In genomic region chr2:219642064-219642444, GRCh38 we compare ENCODE assay signal across 12 cellular contexts. TPM values are rescaled to one million over a fixed set of nuclear protein-coding genes. Genes with fewer than 3 reads are reported as not detected.
DNase-seq lines count a peak whose midpoint lies in the region; ATAC-seq, FAIRE-seq and TF ChIP-seq lines count a peak whose summit lies in the region.
"Had no signal": no experiment of that assay in that cellular context is flagged by ENCODE, and none has a peak within 500 bp of the region (broad histone marks: within the 10 kb centered on the region; RNA-seq: fewer than 3 reads in every experiment).

No MANE protein-coding gene starts in this region.

- no peak overlapping the region for H2AFZ ChIP-seq in HepG2 (ENCODE audit: low read length)
- no peak overlapping the region for H2AFZ ChIP-seq in K562 (ENCODE audit: low read depth, low read length)

- no peak for TF ChIP-seq EP300 in HepG2 (IDR thresholded peaks at IDR 0.05; ENCODE audit: low read depth in 2 of 2, low read length in 2 of 2)
- TF ChIP-seq EP300 in HepG2 (CRISPR knock-in tag; IDR thresholded peaks at IDR 0.05; ENCODE audit: borderline replicate concordance), result no peak
- TF ChIP-seq EP300 in K562 (IDR thresholded peaks at IDR 0.05; ENCODE audit: low read length), result no peak

- TF ChIP-seq CTCF in HepG2 (CRISPR knock-in tag; IDR thresholded peaks at IDR 0.05), result no peak
- TF ChIP-seq CTCF in right lobe of liver (IDR thresholded peaks at IDR 0.05), result no peak
- TF ChIP-seq CTCF in K562 (IDR thresholded peaks at IDR 0.05 in 2 of 3, conservative IDR thresholded peaks at IDR 0.05 in 1 of 3; ENCODE audit: insufficient read depth in 2 of 3, low read depth in 1 of 3, low read length in 3 of 3), result no peak

- BruUV-seq in HepG2 (replicated peaks; lab: Mats Ljungman, UMichigan) (no TSS peak), K562 (replicated peaks; lab: Mats Ljungman, UMichigan) (no TSS peak)

- FAIRE-seq in HepG2 (lab: Jason Lieb, UNC), result no peak
- no peak for FAIRE-seq in K562 (lab: Jason Lieb, UNC)
- FAIRE-seq: D721Med had no signal

- WGBS in HepG2 (ENCODE audit: low lambda C conversion rate), result 45% methylated on average over 8 of the region's 8 CpGs
- WGBS in right lobe of liver (ENCODE audit: insufficient coverage, low coverage, low lambda C conversion rate, missing lambda C conversion rate), result 65% methylated on average over 6 of the region's 8 CpGs
- WGBS in K562 (ENCODE audit: insufficient coverage, low coverage, missing lambda C conversion rate), result 0% methylated on average over 4 of the region's 8 CpGs

- no peak for DNase-seq in HepG2 (ENCODE audit: low spot score)
- no peak for DNase-seq in right lobe of liver
- DNase-seq in K562 (ENCODE audit: extremely low read depth in 1 of 4, low spot score in 3 of 4), result peak in 1 of 4 experiments; percentile 8
- DNase-seq in mesenteric fat pad (ENCODE audit: low spot score), result peak; percentile 64
- DNase-seq in GM03348 (ENCODE audit: low spot score), result no peak
- no peak for DNase-seq in NCI-H69 (lab: John Stamatoyannopoulos, UW)

- no peaks in the 10 kb centered on the region for H3K79me2 ChIP-seq in HepG2 (ENCODE audit: insufficient read depth, low read length)
- no peaks in the 10 kb centered on the region for H3K79me2 ChIP-seq in K562 (ENCODE audit: control insufficient read depth, insufficient read depth, low read length)

- in situ Hi-C loops in HepG2 (cut with HindIII; ENCODE audit: extremely low pct_ligation_motif_present, low pct_unique_long_range_greater_than_20kb) (loop anchor here (5.0 kb wide), 1 partner anchor 100 kb away; the partner anchor contains the start of genes CHPF and TMEM198), K562 (cut with MboI) (loop anchor here (5.0 kb wide), 1 partner anchor 100 kb away; the partner anchor contains the start of genes CHPF and TMEM198)

- H3K4me3 ChIP-seq in HepG2 (replicated peaks in 1 of 3; ENCODE audit: insufficient read depth in 1 of 3, low read depth in 2 of 3, low read length in 3 of 3) (no peak overlapping the region), right lobe of liver (no peak overlapping the region), K562 (no peak overlapping the region)
- H3K4me3 ChIP-seq: colonic mucosa, SJSA1, thoracic aorta had no signal

- no peak for ATAC-seq in HepG2
- ATAC-seq in right lobe of liver, result no peak
- peak; percentile 3; the same call in 2 of the 3 replicates for ATAC-seq in K562
- no peak for ATAC-seq in GM19463 (IDR thresholded peaks at IDR 0.05; ENCODE audit: unreplicated experiment)
- no peak for ATAC-seq in HG02938 (IDR thresholded peaks at IDR 0.05; ENCODE audit: unreplicated experiment)

- intact Hi-C loops in HepG2 (cut with micrococcal nuclease; ENCODE audit: unreplicated experiment) (loop anchor here (1.0 to 2.0 kb wide), 4 partner anchors 23 to 101 kb away; no protein-coding TSS in a partner anchor), right lobe of liver (cut with DNase I) (no loop called here), K562 (cut with micrococcal nuclease) (loop anchor here (1.0 to 5.0 kb wide), 4 partner anchors 23 to 240 kb away; no protein-coding TSS in a partner anchor)

- POLR2A ChIA-PET in HepG2 (lab: Yijun Ruan, JAX), result interaction anchor here (1.5 kb wide), 1 partner anchor 102 kb away, joined by 4 read pairs; no protein-coding TSS in a partner anchor
- POLR2A ChIA-PET in K562 (lab: Yijun Ruan, JAX), result interaction anchor here (0.6 to 1.1 kb wide), 3 partner anchors 16 to 1704 kb away, joined by 3 to 5 read pairs (median 4); no protein-coding TSS in a partner anchor

- no peaks in the 10 kb centered on the region for H3K9me3 ChIP-seq in HepG2 (ENCODE audit: low read length)
- H3K9me3 ChIP-seq in right lobe of liver, result no peaks in the 10 kb centered on the region
- H3K9me3 ChIP-seq in K562 (replicated peaks; ENCODE audit: control insufficient read depth, insufficient read depth, low read depth, low read length), result no peaks in the 10 kb centered on the region
- H3K9me3 ChIP-seq: colonic mucosa, SJSA1, thoracic aorta had no signal

- no peak overlapping the region for H3K9ac ChIP-seq in HepG2 (ENCODE audit: insufficient read depth, low read depth, low read length)
- no peak overlapping the region for H3K9ac ChIP-seq in K562 (ENCODE audit: insufficient read depth in 1 of 2, low read depth in 2 of 2, low read length in 2 of 2)

- H3K36me3 ChIP-seq in HepG2 (replicated peaks in 1 of 2; ENCODE audit: control insufficient read depth in 1 of 2, insufficient read depth in 2 of 2, low read length in 2 of 2) (no peaks in the 10 kb centered on the region), right lobe of liver (no peaks in the 10 kb centered on the region), K562 (ENCODE audit: control insufficient read depth, insufficient read depth, low read length) (no peaks in the 10 kb centered on the region)
- H3K36me3 ChIP-seq: colonic mucosa, SJSA1, thoracic aorta had no signal

- no peak for TF ChIP-seq RAD21 in HepG2 (CRISPR knock-in tag; IDR thresholded peaks at IDR 0.05)
- no peak for TF ChIP-seq RAD21 in K562 (CRISPR knock-in tag; conservative IDR thresholded peaks at IDR 0.05 in 1 of 2, IDR thresholded peaks at IDR 0.05 in 1 of 2)

- H3K4me1 ChIP-seq in HepG2 (ENCODE audit: insufficient read depth, low read length), result peaks cover 29% of the 10 kb centered on the region
- H3K4me1 ChIP-seq in right lobe of liver, result no peaks in the 10 kb centered on the region
- H3K4me1 ChIP-seq in K562 (replicated peaks in 1 of 2; ENCODE audit: control insufficient read depth in 2 of 2, insufficient read depth in 2 of 2, low read length in 2 of 2), result peaks cover 28 to 45% of the 10 kb centered on the region in 2 experiments; a peak in 4 of 5 replicates
- H3K4me1 ChIP-seq: colonic mucosa had no signal

- no peaks in the 10 kb centered on the region for H3K9me1 ChIP-seq in K562 (ENCODE audit: control insufficient read depth, insufficient read depth, low read length)

- H3K27me3 ChIP-seq in HepG2 (ENCODE audit: control insufficient read depth in 1 of 2, insufficient read depth in 2 of 2, low read length in 2 of 2), result peaks cover 18 to 81% of the 10 kb centered on the region in 2 experiments
- H3K27me3 ChIP-seq in right lobe of liver, result no peaks in the 10 kb centered on the region
- H3K27me3 ChIP-seq in K562 (ENCODE audit: control insufficient read depth in 2 of 2, insufficient read depth in 2 of 2, low read length in 2 of 2), result peaks cover 0 to 6% of the 10 kb centered on the region in 2 experiments; a peak in 2 of 5 replicates
- H3K27me3 ChIP-seq: colonic mucosa, SJSA1 had no signal

- no peak overlapping the region for H3K27ac ChIP-seq in HepG2 (ENCODE audit: extremely low read length, insufficient read depth, low read length)
- no peak overlapping the region for H3K27ac ChIP-seq in right lobe of liver
- H3K27ac ChIP-seq in K562 (ENCODE audit: extremely low read depth, low read depth, low read length), result no peak overlapping the region
- H3K27ac ChIP-seq: colonic mucosa, SJSA1, thoracic aorta had no signal

- H4K20me1 ChIP-seq in HepG2 (ENCODE audit: insufficient read depth, low read length), result no peaks in the 10 kb centered on the region
- no peaks in the 10 kb centered on the region for H4K20me1 ChIP-seq in K562 (replicated peaks; ENCODE audit: control insufficient read depth, insufficient read depth, low read length)

- CTCF ChIA-PET in HepG2 (lab: Yijun Ruan, JAX; ENCODE audit: low intra/inter-chr PET ratio, low total read pairs), result interaction anchor here (0.7 to 4.3 kb wide), 13 partner anchors 23 to 239 kb away, joined by 3 to 127 read pairs (median 5); partner anchors contain the start of genes CHPF, INHA, OBSL1 and STK11IP
- CTCF ChIA-PET in K562 (lab: Yijun Ruan, JAX; ENCODE audit: low intra/inter-chr PET ratio), result interaction anchor here (0.6 to 4.0 kb wide), 5 partner anchors 48 to 239 kb away, joined by 3 to 80 read pairs (median 6); partner anchors contain the start of genes CHPF, OBSL1 and TMEM198

- H3K4me2 ChIP-seq in HepG2 (ENCODE audit: low read depth, low read length) (no peak overlapping the region), K562 (ENCODE audit: insufficient read depth, low read length) (no peak overlapping the region; the same call in 1 of the 2 replicates)

- no peak for TF ChIP-seq POLR2A in HepG2 (IDR thresholded peaks at IDR 0.05; ENCODE audit: insufficient read depth in 1 of 2, low read depth in 2 of 2, low read length in 2 of 2)
- no peak for TF ChIP-seq POLR2A in right lobe of liver (IDR thresholded peaks at IDR 0.05)
- no peak for TF ChIP-seq POLR2A in K562 (conservative IDR thresholded peaks at IDR 0.05)

RNA-seq across cellular contexts. Expression of gene SLC4A3, which starts 14.6 kb away (rescaled TPM):
- total RNA-seq in HepG2 (2016; rRNA removed; fragmentation: Illumina TruSeq; extraction: Trizol), result 0.10 and 0.18 TPM in 2 replicates
- not detected in 2 replicates for total RNA-seq in HepG2 (2016; cell fraction: cytosol; rRNA removed; fragmentation: Illumina TruSeq; extraction: Trizol; ENCODE audit: low read depth)
- 0.13 and 0.22 TPM in 2 replicates for total RNA-seq in HepG2 (2016; cell fraction: insoluble cytoplasmic fraction; rRNA removed; fragmentation: Illumina TruSeq; extraction: Trizol)
- total RNA-seq in HepG2 (2016; cell fraction: membrane; rRNA removed; fragmentation: Illumina TruSeq; extraction: Trizol), result not detected in 2 replicates
- total RNA-seq in HepG2 (2016; cell fraction: nucleus; rRNA removed; fragmentation: Illumina TruSeq; extraction: Trizol), result 0.22 and 0.53 TPM in 2 replicates
- 0.95 and 1.2 TPM in 2 replicates for polyA plus RNA-seq in HepG2 (2011; rRNA removed)
- polyA plus RNA-seq in HepG2 (2011; cell fraction: cytosol; rRNA removed), result 0.55 and 0.62 TPM in 2 replicates
- 10.4 and 15.1 TPM in 2 replicates for polyA plus RNA-seq in HepG2 (2011; cell fraction: nucleus; rRNA removed)
- polyA plus RNA-seq in HepG2 (2012), result 0.32 and 0.75 TPM in 2 replicates
- 0.05 TPM in 1 of 2 replicates, not detected in the other for polyA plus RNA-seq in HepG2 (2016; cell fraction: cytosol; fragmentation: Illumina TruSeq; extraction: Trizol; ENCODE audit: low read depth)
- 0.17 TPM in 1 of 2 replicates, not detected in the other for polyA plus RNA-seq in HepG2 (2016; cell fraction: insoluble cytoplasmic fraction; fragmentation: Illumina TruSeq; extraction: Trizol; ENCODE audit: low read depth)
- 0.13 TPM in 1 of 2 replicates, not detected in the other for polyA plus RNA-seq in HepG2 (2016; cell fraction: membrane; fragmentation: Illumina TruSeq; extraction: Trizol; ENCODE audit: low read depth)
- polyA plus RNA-seq in HepG2 (2016; cell fraction: nucleus; fragmentation: Illumina TruSeq; extraction: Trizol; ENCODE audit: insufficient read depth, low read depth), result 0.52 and 0.57 TPM in 2 replicates
- polyA minus RNA-seq in HepG2 (2011; rRNA and poly(A)+ RNA removed; ENCODE audit: low replicate concordance), result 1.2 TPM in 1 of 2 replicates, not detected in the other
- polyA minus RNA-seq in HepG2 (2011; cell fraction: cytosol; rRNA and poly(A)+ RNA removed), result 0.70 TPM in 1 of 2 replicates, not detected in the other
- polyA minus RNA-seq in HepG2 (2011; cell fraction: nucleus; rRNA and poly(A)+ RNA removed), result 2.1 and 2.6 TPM in 2 replicates
- total RNA-seq in right lobe of liver, result under 1 TPM in 5 of 6 experiments, not detected in 1; 0.14 to 0.42 (median 0.27) TPM
- 0.28 and 2.2 TPM in 2 replicates for total RNA-seq in K562 (2011; cell fraction: chromatin; rRNA removed; ENCODE audit: low replicate concordance)
- total RNA-seq in K562 (2011; cell fraction: nucleolus; rRNA removed), result 0.53 and 1.0 TPM in 2 replicates
- 0.53 and 0.59 TPM in 2 replicates for total RNA-seq in K562 (2011; cell fraction: nucleoplasm; rRNA removed)
- total RNA-seq in K562 (2014; rRNA removed), result not detected in 2 replicates
- total RNA-seq in K562 (2014; rRNA removed; fragmentation: Illumina TruSeq; extraction: Trizol), result not detected in 2 replicates
- total RNA-seq in K562 (2015; rRNA removed; fragmentation: Illumina TruSeq; extraction: Trizol), result 0.04 TPM in 1 of 2 replicates, not detected in the other
- 0.04 and 0.31 TPM in 2 replicates for total RNA-seq in K562 (2021)
- 0.26 and 0.76 TPM in 2 replicates for polyA plus RNA-seq in K562 (2011; rRNA removed)
- 0.39 and 0.62 TPM in 2 replicates for polyA plus RNA-seq in K562 (2011; cell fraction: cytosol; rRNA removed)
- 3.3 and 5.9 TPM in 2 replicates for polyA plus RNA-seq in K562 (2011; cell fraction: nucleus; rRNA removed)
- polyA plus RNA-seq in K562 (2012), result 0.08 and 0.17 TPM in 2 replicates
- polyA plus RNA-seq in K562 (2014; fragmentation: Illumina TruSeq; extraction: Trizol), result 0.04 TPM in 1 of 2 replicates, not detected in the other
- not detected for polyA plus RNA-seq in K562 (2014; fragmentation: Nextera tagmentation; extraction: Ambion mirVana)
- 0.05 and 0.11 TPM in 2 replicates for polyA plus RNA-seq in K562 (2014; rRNA removed)
- polyA minus RNA-seq in K562 (2011; rRNA and poly(A)+ RNA removed), result not detected in 2 replicates
- polyA minus RNA-seq in K562 (2011; cell fraction: cytosol; rRNA and poly(A)+ RNA removed), result not detected in 2 replicates
- polyA minus RNA-seq in K562 (2011; cell fraction: nucleus; rRNA and poly(A)+ RNA removed), result 1.1 and 2.2 TPM in 2 replicates
- 6.7 TPM for total RNA-seq in mesenteric fat pad

RNA-seq across cellular contexts. Expression of gene STK11IP, which starts 44.4 kb away (rescaled TPM):
- total RNA-seq in HepG2 (2016; rRNA removed; fragmentation: Illumina TruSeq; extraction: Trizol) (5.6 and 12.8 TPM in 2 replicates), right lobe of liver (10 to 100 TPM in 1 of 6 experiments, 1 to 10 TPM in 5; 3.6 to 10.8 (median 6.6) TPM), K562 (2014; rRNA removed) (8.5 and 10.3 TPM in 2 replicates), K562 (2014; rRNA removed; fragmentation: Illumina TruSeq; extraction: Trizol) (3.3 TPM in 2 replicates), K562 (2015; rRNA removed; fragmentation: Illumina TruSeq; extraction: Trizol) (5.6 and 6.5 TPM in 2 replicates), K562 (2021) (20.6 and 21.7 TPM in 2 replicates), mesenteric fat pad (17.1 TPM)
- 3.5 and 4.7 TPM in 2 replicates for total RNA-seq in HepG2 (2016; cell fraction: cytosol; rRNA removed; fragmentation: Illumina TruSeq; extraction: Trizol; ENCODE audit: low read depth)
- 5.0 and 14.2 TPM in 2 replicates for total RNA-seq in HepG2 (2016; cell fraction: insoluble cytoplasmic fraction; rRNA removed; fragmentation: Illumina TruSeq; extraction: Trizol)
- total RNA-seq in HepG2 (2016; cell fraction: membrane; rRNA removed; fragmentation: Illumina TruSeq; extraction: Trizol), result 2.7 and 3.2 TPM in 2 replicates
- 20.7 and 21.9 TPM in 2 replicates for total RNA-seq in HepG2 (2016; cell fraction: nucleus; rRNA removed; fragmentation: Illumina TruSeq; extraction: Trizol)
- polyA plus RNA-seq in HepG2 (2011; rRNA removed) (24.0 and 30.2 TPM in 2 replicates), K562 (2011; rRNA removed) (4.7 and 14.4 TPM in 2 replicates), K562 (2014; fragmentation: Illumina TruSeq; extraction: Trizol) (7.3 and 10.6 TPM in 2 replicates), K562 (2014; fragmentation: Nextera tagmentation; extraction: Ambion mirVana) (under 1 TPM; 0.52 to 0.89 TPM), K562 (2014; rRNA removed) (9.0 and 12.6 TPM in 2 replicates)
- 5.6 and 8.5 TPM in 2 replicates for polyA plus RNA-seq in HepG2 (2011; cell fraction: cytosol; rRNA removed)
- 272 and 337 TPM in 2 replicates for polyA plus RNA-seq in HepG2 (2011; cell fraction: nucleus; rRNA removed)
- polyA plus RNA-seq in HepG2 (2012), result 18.1 and 20.5 TPM in 2 replicates
- polyA plus RNA-seq in HepG2 (2016; cell fraction: cytosol; fragmentation: Illumina TruSeq; extraction: Trizol; ENCODE audit: low read depth), result 0.70 and 0.72 TPM in 2 replicates
- polyA plus RNA-seq in HepG2 (2016; cell fraction: insoluble cytoplasmic fraction; fragmentation: Illumina TruSeq; extraction: Trizol; ENCODE audit: low read depth), result 3.7 and 5.6 TPM in 2 replicates
- polyA plus RNA-seq in HepG2 (2016; cell fraction: membrane; fragmentation: Illumina TruSeq; extraction: Trizol; ENCODE audit: low read depth), result 1.2 TPM in 2 replicates
- polyA plus RNA-seq in HepG2 (2016; cell fraction: nucleus; fragmentation: Illumina TruSeq; extraction: Trizol; ENCODE audit: insufficient read depth, low read depth), result 44.8 and 52.7 TPM in 2 replicates
- polyA minus RNA-seq in HepG2 (2011; rRNA and poly(A)+ RNA removed; ENCODE audit: low replicate concordance), result 23.0 and 45.7 TPM in 2 replicates
- 8.2 and 10.4 TPM in 2 replicates for polyA minus RNA-seq in HepG2 (2011; cell fraction: cytosol; rRNA and poly(A)+ RNA removed)
- polyA minus RNA-seq in HepG2 (2011; cell fraction: nucleus; rRNA and poly(A)+ RNA removed), result 52.1 and 52.7 TPM in 2 replicates
- 27.6 and 95.1 TPM in 2 replicates for total RNA-seq in K562 (2011; cell fraction: chromatin; rRNA removed; ENCODE audit: low replicate concordance)
- total RNA-seq in K562 (2011; cell fraction: nucleolus; rRNA removed), result 56.0 and 75.7 TPM in 2 replicates
- 40.2 and 44.7 TPM in 2 replicates for total RNA-seq in K562 (2011; cell fraction: nucleoplasm; rRNA removed)
- 5.6 and 6.8 TPM in 2 replicates for polyA plus RNA-seq in K562 (2011; cell fraction: cytosol; rRNA removed)
- 89.3 and 106 TPM in 2 replicates for polyA plus RNA-seq in K562 (2011; cell fraction: nucleus; rRNA removed)
- polyA plus RNA-seq in K562 (2012), result 14.2 TPM in 2 replicates
- polyA minus RNA-seq in K562 (2011; rRNA and poly(A)+ RNA removed), result 5.2 and 5.4 TPM in 2 replicates
- 9.6 and 10.6 TPM in 2 replicates for polyA minus RNA-seq in K562 (2011; cell fraction: cytosol; rRNA and poly(A)+ RNA removed)
- polyA minus RNA-seq in K562 (2011; cell fraction: nucleus; rRNA and poly(A)+ RNA removed), result 27.2 and 31.0 TPM in 2 replicates

Comparison
In these comparisons a context has a peak if more than half of its experiments do, and no peak if none do; other contexts are left out.
1. intact Hi-C loops: an anchor here in HepG2 (1.0 to 2.0 kb wide) and K562 (1.0 to 5.0 kb wide); none called in right lobe of liver.